In the genomic region with DNA sequence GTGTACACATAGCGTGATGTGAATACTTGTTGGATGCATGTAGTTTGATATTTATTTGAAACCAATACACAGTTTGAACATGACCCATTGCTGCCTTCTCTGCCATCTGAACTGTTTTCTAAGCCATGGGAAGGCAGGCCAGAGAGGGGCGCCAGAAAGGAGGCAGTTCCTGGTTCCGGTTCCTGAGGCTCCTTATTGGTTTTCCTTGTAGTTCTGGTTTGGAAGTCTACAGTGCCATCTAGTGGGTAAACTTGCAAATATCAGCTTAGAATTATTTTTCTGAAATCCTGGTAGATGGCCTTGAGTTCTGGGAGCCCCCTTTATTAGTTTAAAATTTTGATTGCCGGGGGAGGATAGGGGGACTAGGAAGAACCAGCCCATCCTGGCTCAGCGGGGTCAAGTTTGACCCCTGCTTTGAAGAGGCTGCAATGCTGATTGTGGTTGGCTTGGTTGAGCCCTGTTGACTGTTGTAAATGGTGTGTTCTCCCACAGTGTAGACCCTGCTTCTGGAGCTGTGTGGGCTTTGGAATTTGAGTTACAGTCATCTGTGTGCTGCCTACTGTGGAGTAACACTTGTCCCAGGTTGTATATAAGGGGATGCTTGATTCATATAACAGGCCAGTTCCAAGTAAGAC, we compare ENCODE assay signal across 1 cellular context.
TF ChIP-seq lines count a peak whose summit lies in the region.

No MANE protein-coding gene starts in this region.

TF ChIP-seq in H1, 55 proteins besides CTCF, POLR2A, EP300 and RAD21:
- TF ChIP-seq YY1 (IDR thresholded peaks at IDR 0.05; ENCODE audit: low read depth, low read length), result peak; percentile 34; the same call in 1 of the 2 replicates
- no peak for TF ChIP-seq RXRA (IDR thresholded peaks at IDR 0.05; ENCODE audit: insufficient read depth, low read depth, low read length)
